In genomic region chr1:108668777-108669176, GRCh38 we compare ENCODE assay signal across 22 cellular contexts. TPM values are rescaled to one million over a fixed set of nuclear protein-coding genes. Genes with fewer than 3 reads are reported as not detected.
"Had no signal": no experiment of that assay in that cellular context is flagged by ENCODE, and none has a peak within 500 bp of the region (broad histone marks: within the 10 kb centered on the region; RNA-seq: fewer than 3 reads in every experiment).

No MANE protein-coding gene starts in this region.

- ATAC-seq: HepG2 had no signal

- DNase-seq: IMR-90, Kasumi-1, MM.1S, NCI-H1092 treated with DMSO at 0.1 percent for 48 hours, NCI-H1436, NCI-H187, NCI-H2029, NCI-H2081 treated with DMSO at 0.1 percent for 48 hours, NCI-H2171, NCI-H226, NCI-H446, NCI-H510A, NCI-H524 treated with DMSO at 0.1 percent for 48 hours, NCI-H69, NCI-H774, Right ventricle myocardium superior, RPMI8226, SIG-M5 had no signal

RNA-seq across cellular contexts. Expression of gene HENMT1, which starts 7.9 kb away (rescaled TPM):
- total RNA-seq: HepG2, HT1080, M059J had no signal

RNA-seq across cellular contexts. Expression of gene FNDC7, which starts 43.9 kb away (rescaled TPM):
- total RNA-seq: HepG2, HT1080, IMR-90, M059J, Right ventricle myocardium superior, SJSA1 had no signal
